10 cellular contexts compared by ENCODE assay signal in genomic region chr17:50063516-50064252, GRCh38. TPM values are rescaled to one million over a fixed set of nuclear protein-coding genes. Genes with fewer than 3 reads are reported as not detected.
A peak's percentile ranks its signal among the peaks of the same experiment; 100 is the strongest.
DNase-seq lines count a peak whose midpoint lies in the region; ATAC-seq and TF ChIP-seq lines count a peak whose summit lies in the region.
"Had no signal": no experiment of that assay in that cellular context is flagged by ENCODE, and none has a peak within 500 bp of the region (broad histone marks: within the 10 kb centered on the region; RNA-seq: fewer than 3 reads in every experiment).

No MANE protein-coding gene starts in this region.

- peak overlapping the region; percentile 70 to 89 (median 71) for H3K27ac Mint-ChIP-seq in nephron

- H3K4me3 ChIP-seq in heart left ventricle (no peak overlapping the region), duodenal mucosa (ENCODE audit: low read depth in 1 of 2, low read length in 2 of 2) (no peak overlapping the region), aorta (ENCODE audit: low read length in 2 of 2) (no peak overlapping the region), BE2C (ENCODE audit: low read depth, low read length) (no peak overlapping the region)
- H3K4me3 ChIP-seq: SK-N-MC had no signal

- H3K27ac ChIP-seq in heart left ventricle (peak overlapping the region in 11 of 12 donors; percentile 78 to 97 (median 90)), duodenal mucosa (ENCODE audit: low read depth, low read length) (peak overlapping the region; percentile 71), aorta (ENCODE audit: low read depth in 1 of 2, low read length in 2 of 2) (peak overlapping the region; percentile 52 to 91)
- H3K27ac ChIP-seq: SK-N-MC had no signal

- H3K9me3 Mint-ChIP-seq in nephron = no peaks in the 10 kb centered on the region

- H3K27me3 ChIP-seq in heart left ventricle (no peaks in the 10 kb centered on the region), duodenal mucosa (ENCODE audit: control insufficient read depth in 1 of 2, insufficient read depth in 2 of 2, low read length in 2 of 2) (no peaks in the 10 kb centered on the region), aorta (ENCODE audit: control insufficient read depth in 1 of 2, insufficient read depth in 2 of 2, low read length in 1 of 2) (no peaks in the 10 kb centered on the region), BE2C (no peaks in the 10 kb centered on the region)

- H3K9me3 ChIP-seq in heart left ventricle (no peaks in the 10 kb centered on the region), duodenal mucosa (ENCODE audit: control insufficient read depth in 1 of 2, low read length in 2 of 2) (no peaks in the 10 kb centered on the region), aorta (ENCODE audit: control insufficient read depth, low read length) (no peaks in the 10 kb centered on the region), BE2C (no peaks in the 10 kb centered on the region)

- no peaks in the 10 kb centered on the region for H3K27me3 Mint-ChIP-seq in nephron (ENCODE audit: low read depth)

- no peak overlapping the region for H3K9ac ChIP-seq in duodenal mucosa (ENCODE audit: low read depth in 1 of 2, low read length in 2 of 2)

- ATAC-seq in heart left ventricle (no peak), Right ventricle myocardium superior (ENCODE audit: poor library complexity) (no peak), aorta (ENCODE audit: low FRiP score) (no peak)

- intact Hi-C loops in heart left ventricle (cut with DNase I) (loop anchor here in 1 of 10 donors (5.0 kb wide), 1 partner anchor 36 kb away; no protein-coding TSS in a partner anchor), Right ventricle myocardium superior (cut with DNase I) (no loop called here), aorta (cut with DNase I) (no loop called here)

- peaks cover 10% of the 10 kb centered on the region for H3K36me3 Mint-ChIP-seq in nephron (ENCODE audit: low read depth)

- H3K4me1 ChIP-seq in heart left ventricle = peaks cover 0 to 91% (median 69%) of the 10 kb centered on the region in 12 donors
- H3K4me1 ChIP-seq in duodenal mucosa (ENCODE audit: control insufficient read depth in 1 of 2, insufficient read depth in 2 of 2, low read length in 2 of 2) = peaks cover 51 to 52% of the 10 kb centered on the region in 2 donors
- peaks cover 3 to 14% of the 10 kb centered on the region in 2 donors for H3K4me1 ChIP-seq in aorta (ENCODE audit: control insufficient read depth in 1 of 2, insufficient read depth in 2 of 2, low read length in 2 of 2)
- no peaks in the 10 kb centered on the region for H3K4me1 ChIP-seq in BE2C

- no peak for TF ChIP-seq CTCF in heart left ventricle (IDR thresholded peaks at IDR 0.05)
- no peak for TF ChIP-seq CTCF in nephron (IDR thresholded peaks at IDR 0.05; ENCODE audit: unreplicated experiment in 3 of 3)
- TF ChIP-seq CTCF in BE2C (IDR thresholded peaks at IDR 0.05; ENCODE audit: low read depth, low read length) = no peak

- peak overlapping the region in 1 of 3 experiments; percentile 5 for H3K4me3 Mint-ChIP-seq in nephron

- DNase-seq in heart left ventricle (peak in 1 of 5 donors; percentile 38), Right ventricle myocardium superior (no peak), aorta (no peak), D341Med (ENCODE audit: low spot score) (no peak), medulla oblongata (ENCODE audit: extremely low spot score) (no peak), BE2C (no peak)
- DNase-seq: NCI-H446 had no signal

- no peak for TF ChIP-seq POLR2A in heart left ventricle (IDR thresholded peaks at IDR 0.05)

- WGBS in heart left ventricle, 4 donors = 94 to 99% (median 95%) methylated on average over 8 of the region's 8 CpGs
- 83 to 84% methylated on average over 8 of the region's 8 CpGs for WGBS in aorta, 2 donors

- H3K36me3 ChIP-seq in heart left ventricle = peaks cover 0 to 18% (median 6%) of the 10 kb centered on the region in 9 donors
- H3K36me3 ChIP-seq in duodenal mucosa (ENCODE audit: control insufficient read depth in 1 of 2, insufficient read depth in 2 of 2, low read length in 2 of 2) = peaks cover 7 to 30% of the 10 kb centered on the region in 2 donors
- H3K36me3 ChIP-seq in aorta (ENCODE audit: control insufficient read depth in 1 of 2, insufficient read depth in 2 of 2, low read length in 1 of 2) = no peaks in the 10 kb centered on the region
- H3K36me3 ChIP-seq in BE2C = no peaks in the 10 kb centered on the region

- H3K4me1 Mint-ChIP-seq in nephron = peaks cover 56% of the 10 kb centered on the region

RNA-seq across cellular contexts. Expression of gene ITGA3, which starts 7.8 kb away (rescaled TPM):
- 10 to 100 TPM; 18.4 to 71.2 (median 23.6) TPM for total RNA-seq in heart left ventricle
- 10 to 100 TPM; 16.8 to 72.9 TPM for polyA plus RNA-seq in heart left ventricle
- 12.6 TPM for total RNA-seq in Right ventricle myocardium superior
- 100 to 1,000 TPM; 113 to 150 TPM for total RNA-seq in aorta
- polyA plus RNA-seq in aorta = 100 to 1,000 TPM in 1 of 2 donors, 10 to 100 TPM in 1; 48.1 to 159 TPM
- polyA plus RNA-seq in BE2C (2012; ENCODE audit: insufficient read depth, insufficient read length, low read depth) = 3.4 TPM

RNA-seq across cellular contexts. Expression of gene PDK2, which starts 31.5 kb away (rescaled TPM):
- total RNA-seq in heart left ventricle = 100 to 1,000 TPM; 142 to 490 (median 200) TPM
- polyA plus RNA-seq in heart left ventricle = 100 to 1,000 TPM; 125 to 173 TPM
- 250 TPM for total RNA-seq in Right ventricle myocardium superior
- total RNA-seq in aorta = 10 to 100 TPM; 39.4 to 42.8 TPM
- polyA plus RNA-seq in aorta = 10 to 100 TPM; 15.0 to 45.8 TPM
- polyA plus RNA-seq in BE2C (2012; ENCODE audit: insufficient read depth, insufficient read length, low read depth) = 38.8 TPM
